ENCODE assay signal across 16 cellular contexts in the genomic region with DNA sequence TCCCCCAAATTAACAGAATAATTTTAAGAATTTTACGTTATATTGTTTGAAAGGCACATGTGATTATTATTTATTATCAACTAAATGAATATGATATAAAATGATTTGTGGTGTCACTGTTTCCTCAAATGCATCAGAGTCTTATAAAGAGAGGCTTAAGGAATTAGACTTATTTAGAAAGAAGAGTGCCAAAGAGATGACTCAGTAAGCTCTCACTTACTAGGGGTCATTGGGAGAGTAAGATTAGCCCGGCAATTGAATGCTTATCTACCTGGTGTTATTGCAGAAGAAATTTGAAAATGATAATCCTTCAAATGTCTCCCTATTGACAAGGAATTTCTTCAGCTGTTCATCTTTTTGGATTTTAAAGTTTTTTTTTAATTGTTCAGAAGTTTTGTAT.
DNase-seq lines count a peak whose midpoint lies in the region; ATAC-seq, FAIRE-seq and TF ChIP-seq lines count a peak whose summit lies in the region.
"Had no signal": no experiment of that assay in that cellular context is flagged by ENCODE, and none has a peak within 500 bp of the region (broad histone marks: within the 10 kb centered on the region; RNA-seq: fewer than 3 reads in every experiment).

No MANE protein-coding gene starts in this region.

- FAIRE-seq in D721Med (lab: Jason Lieb, UNC), result peak; percentile 60
- FAIRE-seq: H54, HepG2 had no signal

- ATAC-seq in esophagus mucosa (peak; percentile 75), HG02678 (IDR thresholded peaks at IDR 0.05; ENCODE audit: unreplicated experiment) (no peak)
- ATAC-seq: GM23338, HepG2 had no signal

- DNase-seq in D721Med (ENCODE audit: insufficient read length, low spot score), result peak; percentile 18
- peak; percentile 12 for DNase-seq in astrocyte of the hippocampus (ENCODE audit: low read depth, low spot score)
- DNase-seq in retinal pigment epithelial cell (ENCODE audit: low read depth), result peak; percentile 0
- no peak for DNase-seq in NCI-H1048 (lab: John Stamatoyannopoulos, UW)
- DNase-seq in AG08395 (ENCODE audit: low spot score), result no peak
- DNase-seq: ACHN; AML-193; CD4-positive, alpha-beta T cell; DMS79 treated with DMSO at 0.1 percent for 48 hours; GF-D8; HCEC 1CT had no signal

- TF ChIP-seq CTCF in D721Med (IDR thresholded peaks at IDR 0.05; ENCODE audit: insufficient read depth, missing control alignments) (no peak), retinal pigment epithelial cell (conservative IDR thresholded peaks at IDR 0.05; ENCODE audit: low read depth, low read length) (no peak)

- no peak overlapping the region for H3K4me3 ChIP-seq in retinal pigment epithelial cell (ENCODE audit: low read length)
- H3K4me3 ChIP-seq: GM23338 had no signal

Comparison
In these comparisons a context has a peak if more than half of its experiments do, and no peak if none do; other contexts are left out.
1. DNase-seq: peak in D721Med (single experiment), astrocyte of the hippocampus (single experiment) and retinal pigment epithelial cell (single experiment); none in NCI-H1048 (single experiment) and AG08395 (single experiment).